Comparison of ENCODE assay signal across 8 cellular contexts in genomic region chr1:26472901-26473845, GRCh38. TPM values are rescaled to one million over a fixed set of nuclear protein-coding genes. Genes with fewer than 3 reads are reported as not detected.
A peak's percentile ranks its signal among the peaks of the same experiment; 100 is the strongest.
DNase-seq lines count a peak whose midpoint lies in the region; ATAC-seq and TF ChIP-seq lines count a peak whose summit lies in the region.

No MANE protein-coding gene starts in this region.

- H3K4me1 ChIP-seq in BLaER1 (peaks cover 51% of the 10 kb centered on the region), left lung (peaks cover 20 to 44% of the 10 kb centered on the region in 2 donors)

- DNase-seq in NCI-H748 treated with DMSO at 0.1 percent for 48 hours (lab: John Stamatoyannopoulos, UW) (peak; percentile 60), dedifferentiated amniotic fluid mesenchymal stem cell (ENCODE audit: extremely low spot score) (peak; percentile 88), left lung (peak; percentile 97 to 99)
- peak; percentile 94 for DNase-seq in activated CD4-positive, alpha-beta T cell treated with anti-CD3 and anti-CD28 coated beads, Interleukin-2, amount 50 U/mL, for 4 hours
- DNase-seq in stimulated activated CD4-positive, alpha-beta T cell treated with anti-CD3 and anti-CD28 coated beads, Interleukin-1b, Interleukin-23, amount 100 ng/mL, for 48 hours, result peak; percentile 96

- H3K27ac ChIP-seq in BLaER1 (peak overlapping the region; percentile 100), left lung (peak overlapping the region; percentile 99)

- ATAC-seq in GM19395 (IDR thresholded peaks at IDR 0.05; ENCODE audit: unreplicated experiment), result peak; percentile 66
- peak; percentile 66 for ATAC-seq in HG03520 (IDR thresholded peaks at IDR 0.05; ENCODE audit: unreplicated experiment)
- ATAC-seq in left lung, result peak; percentile 87

- peak overlapping the region; percentile 84 for H3K4me2 ChIP-seq in BLaER1

- H3K9me3 ChIP-seq in BLaER1 (no peaks in the 10 kb centered on the region), left lung (no peaks in the 10 kb centered on the region)

- intact Hi-C loops in left lung (cut with DNase I), result no loop called here

- peak overlapping the region; percentile 97 for H3K4me3 ChIP-seq in BLaER1
- peak overlapping the region; percentile 98 for H3K4me3 ChIP-seq in left lung

- H4K20me1 ChIP-seq in BLaER1, result peaks cover 66% of the 10 kb centered on the region

- TF ChIP-seq CTCF in left lung (IDR thresholded peaks at IDR 0.05), result no peak

- peak overlapping the region; percentile 100 for H3K9ac ChIP-seq in BLaER1

- H3K27me3 ChIP-seq in BLaER1 (no peaks in the 10 kb centered on the region), left lung (no peaks in the 10 kb centered on the region)

- H3K36me3 ChIP-seq in BLaER1 (peaks cover 61% of the 10 kb centered on the region), left lung (peaks cover 3 to 50% of the 10 kb centered on the region in 2 donors)

RNA-seq across cellular contexts. Expression of gene HMGN2, which starts 0.9 kb away (rescaled TPM):
- 100 to 1,000 TPM; 266 to 355 TPM for total RNA-seq in left lung

RNA-seq across cellular contexts. Expression of gene DHDDS, which starts 41.1 kb away (rescaled TPM):
- 10 to 100 TPM; 49.6 to 56.0 TPM for total RNA-seq in left lung

RNA-seq across cellular contexts. Expression of gene RPS6KA1, which starts 56.4 kb away (rescaled TPM):
- total RNA-seq in left lung, result 100 to 1,000 TPM in 1 of 2 donors, 10 to 100 TPM in 1; 85.6 to 104 TPM

Comparison
In these comparisons a context has a peak if more than half of its experiments do, and no peak if none do; other contexts are left out.
1. Peak in every context shown above with its lines: DNase-seq, ATAC-seq, H3K4me3 ChIP-seq and H3K27ac ChIP-seq.